In the genomic region with DNA sequence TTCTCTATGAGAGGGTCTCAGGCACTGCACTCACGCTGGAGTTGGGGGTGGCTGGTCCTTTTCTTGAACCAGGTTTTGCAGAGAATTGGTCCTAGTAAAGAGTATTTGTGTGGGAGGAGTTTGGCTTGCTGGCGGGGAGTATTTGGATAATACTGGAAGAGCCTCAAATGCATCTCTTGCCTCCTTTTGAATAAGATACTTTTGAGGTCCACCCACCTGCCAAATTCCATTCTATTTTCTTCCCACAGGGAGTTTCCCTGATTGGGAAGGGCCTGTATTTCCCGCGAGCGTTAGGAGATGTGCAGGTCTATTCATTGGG, we compare ENCODE assay signal across 8 cellular contexts. TPM values are rescaled to one million over a fixed set of nuclear protein-coding genes. Genes with fewer than 3 reads are reported as not detected.
DNase-seq lines count a peak whose midpoint lies in the region; ATAC-seq and TF ChIP-seq lines count a peak whose summit lies in the region.

No MANE protein-coding gene starts in this region.

- no peak for ATAC-seq in heart right ventricle
- no peak for ATAC-seq in Right ventricle myocardium inferior
- peak in 2 of 4 donors; percentile 3 to 11 for ATAC-seq in right lobe of liver
- ATAC-seq in GM21737 (IDR thresholded peaks at IDR 0.05; ENCODE audit: unreplicated experiment): no peak

- in situ Hi-C loops in astrocyte of the spinal cord (cut with HindIII; ENCODE audit: low sequenced_read_pairs): no loop called here

- no peak for TF ChIP-seq POLR2A in right lobe of liver (IDR thresholded peaks at IDR 0.05)

- H3K9me3 ChIP-seq in heart right ventricle (no peaks in the 10 kb centered on the region), right lobe of liver (no peaks in the 10 kb centered on the region), tibial artery (no peaks in the 10 kb centered on the region)

- DNase-seq in heart right ventricle: no peak
- no peak for DNase-seq in Right ventricle myocardium inferior (ENCODE audit: missing footprints)
- peak; percentile 72 for DNase-seq in astrocyte of the spinal cord (ENCODE audit: low read depth, low spot score)
- no peak for DNase-seq in right lobe of liver
- DNase-seq in tibial artery: peak in 1 of 2 donors; percentile 40
- DNase-seq in NCI-H2107 treated with DMSO at 0.1 percent for 48 hours (lab: John Stamatoyannopoulos, UW; ENCODE audit: unreplicated experiment): no peak
- no peak for DNase-seq in glomerular visceral epithelial cell (ENCODE audit: extremely low spot score)

- no peak for TF ChIP-seq CTCF in heart right ventricle (IDR thresholded peaks at IDR 0.05)
- no peak for TF ChIP-seq CTCF in astrocyte of the spinal cord (IDR thresholded peaks at IDR 0.05; ENCODE audit: low read depth, low read length)
- no peak for TF ChIP-seq CTCF in right lobe of liver (IDR thresholded peaks at IDR 0.05)
- no peak for TF ChIP-seq CTCF in tibial artery (IDR thresholded peaks at IDR 0.05)

- H3K36me3 ChIP-seq in heart right ventricle (no peaks in the 10 kb centered on the region), right lobe of liver (no peaks in the 10 kb centered on the region), tibial artery (no peaks in the 10 kb centered on the region)

- H3K27me3 ChIP-seq in heart right ventricle (no peaks in the 10 kb centered on the region), right lobe of liver (no peaks in the 10 kb centered on the region), tibial artery (no peaks in the 10 kb centered on the region)

- peak overlapping the region in 8 of 10 donors; percentile 65 to 97 (median 95) for H3K27ac ChIP-seq in heart right ventricle
- H3K27ac ChIP-seq in right lobe of liver: peak overlapping the region in 2 of 3 donors; percentile 8 to 30
- H3K27ac ChIP-seq in tibial artery: peak overlapping the region; percentile 96 to 97

- intact Hi-C loops in heart right ventricle (cut with DNase I): loop anchor here in 1 of 10 donors (5.0 kb wide), 1 partner anchor 61 kb away; no protein-coding TSS in a partner anchor
- intact Hi-C loops in Right ventricle myocardium inferior (cut with DNase I): no loop called here
- intact Hi-C loops in right lobe of liver (cut with DNase I): no loop called here
- intact Hi-C loops in tibial artery (cut with DNase I; ENCODE audit: low total_unique reads): no loop called here

- peaks cover 0 to 75% (median 19%) of the 10 kb centered on the region in 9 donors for H3K4me1 ChIP-seq in heart right ventricle
- H3K4me1 ChIP-seq in right lobe of liver: peaks cover 0 to 5% (median 0%) of the 10 kb centered on the region in 4 donors
- H3K4me1 ChIP-seq in tibial artery: peaks cover 0 to 25% (median 10%) of the 10 kb centered on the region in 4 donors

- H3K4me3 ChIP-seq in heart right ventricle (peak overlapping the region in 9 of 10 donors; percentile 76 to 92 (median 87)), astrocyte of the spinal cord (ENCODE audit: low read depth, low read length) (peak overlapping the region; percentile 45), right lobe of liver (peak overlapping the region; percentile 37 to 81 (median 74)), tibial artery (peak overlapping the region; percentile 84 to 95)

- WGBS in heart right ventricle, 2 donors: 4 to 5% methylated on average over 5 of the region's 5 CpGs
- 6% methylated on average over 3 of the region's 5 CpGs for WGBS in right lobe of liver (ENCODE audit: insufficient coverage, low coverage, low lambda C conversion rate, missing lambda C conversion rate)

RNA-seq across cellular contexts. Expression of a gene that starts 0.5 kb away (rescaled TPM):
- 1 to 10 TPM; 2.7 to 7.7 (median 5.1) TPM for total RNA-seq in heart right ventricle
- polyA plus RNA-seq in heart right ventricle: 1 to 10 TPM; 1.4 to 6.5 TPM
- 6.4 TPM for total RNA-seq in Right ventricle myocardium inferior
- total RNA-seq in right lobe of liver: 1 to 10 TPM; 3.5 to 7.9 (median 5.5) TPM

Comparison
In these comparisons a context has a peak if more than half of its experiments do, and no peak if none do; other contexts are left out.
1. H3K27ac ChIP-seq: peak in every context shown above with its lines; median percentile 96 in tibial artery; 95 in heart right ventricle; 19 in right lobe of liver.